Comparison of ENCODE assay signal across 8 cellular contexts in genomic region chr18:34709631-34710429, GRCh38. TPM values are rescaled to one million over a fixed set of nuclear protein-coding genes. Genes with fewer than 3 reads are reported as not detected.
DNase-seq lines count a peak whose midpoint lies in the region; ATAC-seq and TF ChIP-seq lines count a peak whose summit lies in the region.

TSS of gene DTNA (plus strand) at chr18:34710298. CDS start at chr18:34755977, 45,679 bp downstream.

- no peaks in the 10 kb centered on the region for H3K36me3 ChIP-seq in Caco-2 (ENCODE audit: control insufficient read depth, insufficient read depth, low read length)
- no peaks in the 10 kb centered on the region for H3K36me3 ChIP-seq in thoracic aorta

- no peaks in the 10 kb centered on the region for H3K9me3 Mint-ChIP-seq in Caco-2 (ENCODE audit: unreplicated experiment)

- no peaks in the 10 kb centered on the region for H3K4me1 ChIP-seq in Caco-2
- H3K4me1 ChIP-seq in thoracic aorta (ENCODE audit: control insufficient read depth in 1 of 2, low read depth in 2 of 2), result peaks cover 35 to 53% of the 10 kb centered on the region in 2 donors

- no peaks in the 10 kb centered on the region for H3K27me3 Mint-ChIP-seq in Caco-2 (ENCODE audit: insufficient read depth, unreplicated experiment)

- H3K27me3 ChIP-seq in Caco-2 (replicated peaks; ENCODE audit: control insufficient read depth, insufficient read depth, low read length) (no peaks in the 10 kb centered on the region), thoracic aorta (replicated peaks; ENCODE audit: insufficient read depth) (no peaks in the 10 kb centered on the region)

- H3K36me3 Mint-ChIP-seq in Caco-2 (ENCODE audit: insufficient read depth, unreplicated experiment), result no peaks in the 10 kb centered on the region

- H3K4me1 Mint-ChIP-seq in Caco-2 (ENCODE audit: low read depth, unreplicated experiment), result no peaks in the 10 kb centered on the region

- no peak within 1 kb of the TSS for H3K4me3 Mint-ChIP-seq in Caco-2 (ENCODE audit: unreplicated experiment)

- BruUV-seq in Caco-2 (replicated peaks; lab: Mats Ljungman, UMichigan), result no TSS peak

- H3K9me3 ChIP-seq in Caco-2, result no peaks in the 10 kb centered on the region
- no peaks in the 10 kb centered on the region for H3K9me3 ChIP-seq in thoracic aorta

- H3K27ac ChIP-seq in cingulate gyrus (ENCODE audit: low read depth, low read length) (peak within 1 kb of the TSS; percentile 82), thoracic aorta (peak within 1 kb of the TSS; percentile 62 to 71)

- TF ChIP-seq CTCF in Caco-2 (IDR thresholded peaks at IDR 0.05; ENCODE audit: insufficient read depth in 1 of 2, low read depth in 1 of 2, low read length in 1 of 2, severe bottlenecking in 1 of 2, unreplicated experiment in 1 of 2) (no peak), thoracic aorta (IDR thresholded peaks at IDR 0.05) (no peak)

- ATAC-seq in thoracic aorta (ENCODE audit: insufficient number of reproducible peaks, low FRiP score, low read depth) (peak; percentile 36), HG03139 (IDR thresholded peaks at IDR 0.05; ENCODE audit: unreplicated experiment) (no peak), GM18873 (IDR thresholded peaks at IDR 0.05; ENCODE audit: low FRiP score, unreplicated experiment) (no peak), HG03439 (IDR thresholded peaks at IDR 0.05; ENCODE audit: unreplicated experiment) (no peak)

- H3K4me3 ChIP-seq in Caco-2 (ENCODE audit: low read depth, low read length), result no peak within 1 kb of the TSS
- peak within 1 kb of the TSS; percentile 22 for H3K4me3 ChIP-seq in thoracic aorta

- POLR2A ChIA-PET in Caco-2 (lab: Charles Lee), result no interaction called here

- CTCF ChIA-PET in Caco-2 (lab: Charles Lee), result interaction anchor here (1.2 kb wide), 1 partner anchor 49 kb away, joined by 3 read pairs; no protein-coding TSS in a partner anchor

- intact Hi-C loops in Caco-2 (cut with micrococcal nuclease; ENCODE audit: unreplicated experiment), result no loop called here

- H3K27ac Mint-ChIP-seq in Caco-2 (ENCODE audit: unreplicated experiment), result no peak within 1 kb of the TSS

- peak in 1 of 2 experiments; percentile 6 for DNase-seq in Caco-2
- DNase-seq in NCI-H2227 (lab: John Stamatoyannopoulos, UW; ENCODE audit: unreplicated experiment), result peak; percentile 70
- peak; percentile 94 for DNase-seq in left kidney (ENCODE audit: low read depth, low spot score)
- peak; percentile 31 for DNase-seq in thoracic aorta (ENCODE audit: low spot score)

RNA-seq across cellular contexts. Expression of gene DTNA, which starts in this region (rescaled TPM):
- total RNA-seq in Caco-2 (2022), result 10.0 and 10.4 TPM in 2 replicates
- 10 to 100 TPM; 41.0 to 78.4 TPM for total RNA-seq in thoracic aorta
